15 cellular contexts compared by ENCODE assay signal in genomic region chr9:119675951-119676350, GRCh38.
"Had no signal": no experiment of that assay in that cellular context is flagged by ENCODE, and none has a peak within 500 bp of the region (broad histone marks: within the 10 kb centered on the region; RNA-seq: fewer than 3 reads in every experiment).

No MANE protein-coding gene starts in this region.

- H3K27ac ChIP-seq: psoas muscle, spleen had no signal

- H3K27ac Mint-ChIP-seq: activated CD4-positive, alpha-beta T cell treated with anti-CD3 and anti-CD28 coated beads, Interleukin-2, amount 10 ng/mL, durations not matched to agents 7 days and 5 days; activated naive CD4-positive, alpha-beta T cell treated with anti-CD3 and anti-CD28 coated beads for 36 hours; activated T-helper 17 cell treated with anti-CD3 and anti-CD28 coated beads, Interleukin-2, amount 50 U/mL, for 72 hours; nephron progenitor cell; stimulated activated naive B cell treated with anti-CD40 and anti-IgM and Interleukin-4, amounts not matched to agents 10 μg/mL and 1 μg/mL and 100 μg/mL, for 72 hours had no signal

- H3K9me3 Mint-ChIP-seq: activated CD4-positive, alpha-beta T cell treated with anti-CD3 and anti-CD28 coated beads, Interleukin-2, amount 10 ng/mL, durations not matched to agents 7 days and 5 days; activated naive CD4-positive, alpha-beta T cell treated with anti-CD3 and anti-CD28 coated beads for 36 hours; nephron progenitor cell; stimulated activated naive B cell treated with anti-CD40 and anti-IgM and Interleukin-4, amounts not matched to agents 10 μg/mL and 1 μg/mL and 100 μg/mL, for 72 hours had no signal

- H3K36me3 Mint-ChIP-seq: stimulated activated naive B cell treated with anti-CD40 and anti-IgM and Interleukin-4, amounts not matched to agents 10 μg/mL and 1 μg/mL and 100 μg/mL, for 72 hours had no signal

- H3K9me3 ChIP-seq: psoas muscle, spleen had no signal

- H3K4me1 Mint-ChIP-seq: activated CD4-positive, alpha-beta T cell treated with anti-CD3 and anti-CD28 coated beads, Interleukin-2, amount 10 ng/mL, durations not matched to agents 7 days and 5 days; activated T-helper 17 cell treated with anti-CD3 and anti-CD28 coated beads, Interleukin-2, amount 50 U/mL, for 72 hours; nephron progenitor cell; stimulated activated naive B cell treated with anti-CD40 and anti-IgM and Interleukin-4, amounts not matched to agents 10 μg/mL and 1 μg/mL and 100 μg/mL, for 72 hours had no signal

- H3K4me3 Mint-ChIP-seq: activated CD4-positive, alpha-beta T cell treated with anti-CD3 and anti-CD28 coated beads, Interleukin-2, amount 10 ng/mL, durations not matched to agents 7 days and 5 days; activated naive CD4-positive, alpha-beta T cell treated with anti-CD3 and anti-CD28 coated beads for 36 hours; activated T-helper 17 cell treated with anti-CD3 and anti-CD28 coated beads, Interleukin-2, amount 50 U/mL, for 72 hours; nephron progenitor cell; stimulated activated naive B cell treated with anti-CD40 and anti-IgM and Interleukin-4, amounts not matched to agents 10 μg/mL and 1 μg/mL and 100 μg/mL, for 72 hours had no signal

- H3K4me3 ChIP-seq: psoas muscle, spleen had no signal

- H3K36me3 ChIP-seq: spleen had no signal

- H3K27me3 Mint-ChIP-seq: activated CD4-positive, alpha-beta T cell treated with anti-CD3 and anti-CD28 coated beads, Interleukin-2, amount 10 ng/mL, durations not matched to agents 7 days and 5 days; activated T-helper 17 cell treated with anti-CD3 and anti-CD28 coated beads, Interleukin-2, amount 50 U/mL, for 72 hours had no signal

- DNase-seq: activated CD4-positive, alpha-beta T cell treated with anti-CD3 and anti-CD28 coated beads, Interleukin-2, amount 10 ng/mL, durations not matched to agents 7 days and 5 days; activated naive CD4-positive, alpha-beta T cell treated with anti-CD3 and anti-CD28 coated beads for 36 hours; activated T-cell treated with anti-CD3 and anti-CD28 coated beads for 4 hours; foreskin melanocyte; head of caudate nucleus; islet precursor cell; left ventricle myocardium superior; mesenchymal stem cell; nephron progenitor cell; psoas muscle; spleen; stimulated activated CD4-positive, alpha-beta T cell treated with anti-CD3 and anti-CD28 coated beads, Interleukin-2, amount 100 ng/mL, for 24 hours; stimulated activated naive B cell treated with anti-CD40 and anti-IgM and Interleukin-4, amounts not matched to agents 10 μg/mL and 1 μg/mL and 100 μg/mL, for 72 hours; trophoblast cell had no signal

- H3K27me3 ChIP-seq: spleen had no signal

- H3K4me1 ChIP-seq: psoas muscle, spleen had no signal
